In the genomic region with DNA sequence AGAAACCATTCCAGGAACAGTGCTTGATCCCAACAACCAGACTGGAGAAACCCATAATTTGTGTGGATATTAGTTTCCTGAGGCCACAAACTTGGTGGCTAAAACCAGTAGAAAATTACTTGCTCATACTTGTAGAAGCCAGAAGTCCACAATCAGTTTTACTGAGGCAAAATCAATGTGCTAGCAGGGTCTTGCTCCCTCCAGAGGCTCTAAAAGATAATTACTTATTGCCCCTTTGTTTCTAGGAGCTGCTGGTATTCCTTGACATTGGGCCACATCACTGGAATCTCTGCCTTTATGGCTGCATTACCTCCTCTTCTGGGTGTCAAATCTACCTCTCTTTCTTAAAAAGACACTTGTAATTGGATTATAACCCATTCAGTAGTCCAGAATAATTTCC, we compare ENCODE assay signal across 23 cellular contexts.
A peak's percentile ranks its signal among the peaks of the same experiment; 100 is the strongest.
DNase-seq lines count a peak whose midpoint lies in the region; TF ChIP-seq lines count a peak whose summit lies in the region.
"Had no signal": no experiment of that assay in that cellular context is flagged by ENCODE, and none has a peak within 500 bp of the region (broad histone marks: within the 10 kb centered on the region; RNA-seq: fewer than 3 reads in every experiment).

No MANE protein-coding gene starts in this region.

- H2BK5ac ChIP-seq in H9 (ENCODE audit: insufficient read length, low read length), result no peak overlapping the region

- CTCF ChIA-PET in activated CD4-positive, alpha-beta T cell treated with anti-CD3 and anti-CD28 coated beads, Interleukin-2, amount 10 ng/mL, durations not matched to agents 7 days and 5 days (lab: Charles Lee), result no interaction called here

- H3K79me1 ChIP-seq in H9 (ENCODE audit: insufficient read depth, low read depth, low read length, poor library complexity, severe bottlenecking), result no peaks in the 10 kb centered on the region

- H2BK12ac ChIP-seq in H9 (ENCODE audit: insufficient read length, low read depth, low read length), result no peak overlapping the region

- H3K27ac ChIP-seq in H9 (ENCODE audit: insufficient read length, low read depth, low read length) (no peak overlapping the region), brain microvascular endothelial cell (no peak overlapping the region)
- H3K27ac ChIP-seq: BLaER1, HL-60, KMS-11, Peyer's patch had no signal

- no peak overlapping the region for H4K5ac ChIP-seq in H9 (ENCODE audit: insufficient read length, low read depth, low read length)

- H3K4me2 ChIP-seq in H9 (ENCODE audit: insufficient read depth, insufficient read length, low read length), result no peak overlapping the region
- H3K4me2 ChIP-seq: BLaER1, KMS-11 had no signal

- H2AK5ac ChIP-seq in H9 (ENCODE audit: insufficient read length, low read length), result no peak overlapping the region

- DNase-seq in H9 (no peak), MV-4-11 (lab: John Stamatoyannopoulos, UW) (peak; percentile 4), brain microvascular endothelial cell (no peak), iPS-NIHi11 (ENCODE audit: low spot score) (peak; percentile 9), DMS53 (lab: John Stamatoyannopoulos, UW) (no peak), NCI-H2107 treated with DMSO at 0.1 percent for 48 hours (lab: John Stamatoyannopoulos, UW; ENCODE audit: unreplicated experiment) (no peak), NCI-H69 (lab: John Stamatoyannopoulos, UW) (no peak)
- no peak for DNase-seq in activated CD4-positive, alpha-beta T cell treated with anti-CD3 and anti-CD28 coated beads, Interleukin-2, amount 10 ng/mL, durations not matched to agents 7 days and 5 days
- DNase-seq: Caco-2; CD4-positive, alpha-beta T cell; HFFc6; NCI-H1092 treated with DMSO at 0.1 percent for 48 hours; NCI-H1436 treated with DMSO at 0.1 percent for 48 hours; NCI-H1930; NCI-H2227 treated with DMSO at 0.1 percent for 48 hours; NCI-H510A treated with DMSO at 0.1 percent for 48 hours; NCI-H774; NK-92 treated with Interleukin-12 subunit alpha and Interleukin-12 subunit beta, amount 100 ng/mL, for 24 hours; Peyer's patch; T-cell had no signal

- no peak overlapping the region for H4K8ac ChIP-seq in H9 (replicated peaks; ENCODE audit: insufficient read length, low read depth, low read length)

- H3K9me3 ChIP-seq in H9 (ENCODE audit: control insufficient read depth, low read depth, low read length), result no peaks in the 10 kb centered on the region
- H3K9me3 ChIP-seq: BLaER1, Caco-2, Peyer's patch had no signal

- no peak overlapping the region for H3K4ac ChIP-seq in H9 (ENCODE audit: low read depth, low read length)

- H3K36me3 Mint-ChIP-seq in H9 (ENCODE audit: insufficient read depth in 1 of 3, low read depth in 3 of 3), result peaks cover 0 to 10% (median 4%) of the 10 kb centered on the region in 3 experiments; a peak in 1 of 7 replicates
- H3K36me3 Mint-ChIP-seq in activated CD4-positive, alpha-beta T cell treated with anti-CD3 and anti-CD28 coated beads, Interleukin-2, amount 10 ng/mL, durations not matched to agents 7 days and 5 days (ENCODE audit: low read depth), result peaks cover 18% of the 10 kb centered on the region

- H3K56ac ChIP-seq in H9 (ENCODE audit: insufficient read length, low read depth, low read length), result no peak overlapping the region

- H2AFZ ChIP-seq in H9 (ENCODE audit: low read length), result no peak overlapping the region

- in situ Hi-C loops in brain microvascular endothelial cell (cut with HindIII; ENCODE audit: low pct_ligation_motif_present, low sequenced_read_pairs), result no loop called here

- POLR2A ChIA-PET in activated CD4-positive, alpha-beta T cell treated with anti-CD3 and anti-CD28 coated beads, Interleukin-2, amount 10 ng/mL, durations not matched to agents 7 days and 5 days (lab: Charles Lee), result no interaction called here

- no peak overlapping the region for H2BK15ac ChIP-seq in H9 (ENCODE audit: low read depth, low read length)

- no peaks in the 10 kb centered on the region; a peak in 1 of 5 replicates for H3K9me3 Mint-ChIP-seq in H9
- H3K9me3 Mint-ChIP-seq in activated CD4-positive, alpha-beta T cell treated with anti-CD3 and anti-CD28 coated beads, Interleukin-2, amount 10 ng/mL, durations not matched to agents 7 days and 5 days, result no peaks in the 10 kb centered on the region
- H3K9me3 Mint-ChIP-seq: CD4-positive, alpha-beta T cell; HFFc6; T-cell had no signal

- no peak overlapping the region for H2BK20ac ChIP-seq in H9 (ENCODE audit: low read depth, low read length, poor library complexity, severe bottlenecking)

- H3K14ac ChIP-seq in H9 (ENCODE audit: insufficient read depth, low read length), result no peak overlapping the region

- H3K23me2 ChIP-seq in H9 (ENCODE audit: insufficient read length, low read depth, low read length, poor library complexity, severe bottlenecking), result no peaks in the 10 kb centered on the region

- no peak overlapping the region for H3K9ac ChIP-seq in H9 (ENCODE audit: extremely low read depth, insufficient read length, low read length)
- H3K9ac ChIP-seq: BLaER1, KMS-11 had no signal

- H3K27ac Mint-ChIP-seq in H9, result no peak overlapping the region
- H3K27ac Mint-ChIP-seq in activated CD4-positive, alpha-beta T cell treated with anti-CD3 and anti-CD28 coated beads, Interleukin-2, amount 10 ng/mL, durations not matched to agents 7 days and 5 days, result no peak overlapping the region
- H3K27ac Mint-ChIP-seq: CD4-positive, alpha-beta T cell; HFFc6; T-cell had no signal

- H3K4me1 Mint-ChIP-seq in H9, result no peaks in the 10 kb centered on the region
- H3K4me1 Mint-ChIP-seq in activated CD4-positive, alpha-beta T cell treated with anti-CD3 and anti-CD28 coated beads, Interleukin-2, amount 10 ng/mL, durations not matched to agents 7 days and 5 days, result no peaks in the 10 kb centered on the region
- H3K4me1 Mint-ChIP-seq: T-cell had no signal

- no peak overlapping the region for H4K91ac ChIP-seq in H9 (ENCODE audit: insufficient read length, low read depth, low read length)

- H3K27me3 Mint-ChIP-seq in H9 (ENCODE audit: low read depth), result no peaks in the 10 kb centered on the region
- H3K27me3 Mint-ChIP-seq in activated CD4-positive, alpha-beta T cell treated with anti-CD3 and anti-CD28 coated beads, Interleukin-2, amount 10 ng/mL, durations not matched to agents 7 days and 5 days, result no peaks in the 10 kb centered on the region
- H3K27me3 Mint-ChIP-seq: CD4-positive, alpha-beta T cell; T-cell had no signal

- H3K79me2 ChIP-seq in H9 (ENCODE audit: insufficient read depth, low read length), result no peaks in the 10 kb centered on the region

- H4K20me1 ChIP-seq in H9 (ENCODE audit: control insufficient read depth, insufficient read depth, insufficient read length), result no peaks in the 10 kb centered on the region
- H4K20me1 ChIP-seq: BLaER1 had no signal

- no peak overlapping the region for H3K23ac ChIP-seq in H9 (ENCODE audit: insufficient read length, low read depth, low read length)

- no peaks in the 10 kb centered on the region for H3K4me1 ChIP-seq in H9 (ENCODE audit: insufficient read depth, low read length)
- H3K4me1 ChIP-seq: BLaER1, Caco-2, Peyer's patch had no signal

- H3K4me3 Mint-ChIP-seq in H9, result no peak overlapping the region
- no peak overlapping the region for H3K4me3 Mint-ChIP-seq in activated CD4-positive, alpha-beta T cell treated with anti-CD3 and anti-CD28 coated beads, Interleukin-2, amount 10 ng/mL, durations not matched to agents 7 days and 5 days
- H3K4me3 Mint-ChIP-seq: CD4-positive, alpha-beta T cell; HFFc6; T-cell had no signal

- no peak overlapping the region for H2BK120ac ChIP-seq in H9 (ENCODE audit: low read depth, low read length, poor library complexity, severe bottlenecking)

- H3T11ph ChIP-seq in H9 (ENCODE audit: low read length), result no peak overlapping the region

- TF ChIP-seq CTCF in H9 (conservative IDR thresholded peaks at IDR 0.05), result peak; percentile 51; the same call in 2 of the 3 replicates
- peak; percentile 15 for TF ChIP-seq CTCF in brain microvascular endothelial cell (IDR thresholded peaks at IDR 0.05; ENCODE audit: low read depth, low read length, missing control alignments)

- no peaks in the 10 kb centered on the region for H3K27me3 ChIP-seq in H9 (ENCODE audit: insufficient read depth, low read length)
- H3K27me3 ChIP-seq in brain microvascular endothelial cell (replicated peaks), result no peaks in the 10 kb centered on the region
- H3K27me3 ChIP-seq: BLaER1, Peyer's patch had no signal

- H3K36me3 ChIP-seq in brain microvascular endothelial cell (replicated peaks), result peaks cover 7% of the 10 kb centered on the region

- no peak overlapping the region for H3K18ac ChIP-seq in H9 (ENCODE audit: insufficient read length, low read depth, low read length)

- H3K4me3 ChIP-seq in brain microvascular endothelial cell (ENCODE audit: low read depth, low read length), result no peak overlapping the region
- H3K4me3 ChIP-seq: BLaER1, Peyer's patch had no signal

Comparison
In these comparisons a context has a peak if more than half of its experiments do, and no peak if none do; other contexts are left out.
1. DNase-seq: peak in MV-4-11 (single experiment) and iPS-NIHi11 (single experiment); none in H9 (single experiment), brain microvascular endothelial cell (single experiment), DMS53 (single experiment), activated CD4-positive, alpha-beta T cell treated with anti-CD3 and anti-CD28 coated beads, Interleukin-2, amount 10 ng/mL, durations not matched to agents 7 days and 5 days (single experiment), NCI-H2107 treated with DMSO at 0.1 percent for 48 hours (single experiment) and NCI-H69 (single experiment).